Comparison of ENCODE assay signal across 8 cellular contexts in genomic region chr4:75724066-75724866, GRCh38. TPM values are rescaled to one million over a fixed set of nuclear protein-coding genes. Genes with fewer than 3 reads are reported as not detected.
A peak's percentile ranks its signal among the peaks of the same experiment; 100 is the strongest.
DNase-seq lines count a peak whose midpoint lies in the region; ATAC-seq and TF ChIP-seq lines count a peak whose summit lies in the region.

USO1 (plus strand) TSS chr4:75724577; CDS start chr4:75724820, 243 bp downstream.

- H3K9me3 ChIP-seq in PC-3 (ENCODE audit: low read length) = no peaks in the 10 kb centered on the region

- H3K27me3 ChIP-seq in PC-3 (ENCODE audit: low read length) = no peaks in the 10 kb centered on the region

- CTCF ChIA-PET in PC-3 (lab: Charles Lee) = interaction anchor here (0.6 to 1.9 kb wide), 4 partner anchors 51 to 360 kb away, joined by 3 to 8 read pairs (median 3); partner anchors contain the start of gene G3BP2

- H3K9me2 ChIP-seq in PC-3 (replicated peaks; ENCODE audit: low read length) = no peaks in the 10 kb centered on the region

- peak; percentile 77 for TF ChIP-seq CTCF in PC-3 (conservative IDR thresholded peaks at IDR 0.05; ENCODE audit: low read depth, low read length)

- H2AFZ ChIP-seq in PC-3 (ENCODE audit: low read length) = peak within 1 kb of the TSS; percentile 71

- peaks cover 27% of the 10 kb centered on the region for H3K4me1 ChIP-seq in PC-3 (ENCODE audit: insufficient read depth, low read length)

- TSS peak; percentile 76 for BruUV-seq in PC-3 (replicated peaks; lab: Mats Ljungman, UMichigan)

- H3F3A ChIP-seq in PC-3 (ENCODE audit: low read length, unreplicated experiment) = no peaks in the 10 kb centered on the region

- H3K36me3 ChIP-seq in PC-3 (ENCODE audit: low read depth, low read length) = no peaks in the 10 kb centered on the region

- no peaks in the 10 kb centered on the region for H4K20me1 ChIP-seq in PC-3 (ENCODE audit: low read length)

- peak within 1 kb of the TSS; percentile 82 for H3K27ac ChIP-seq in PC-3 (ENCODE audit: low read length)
- peak within 1 kb of the TSS; percentile 84 for H3K27ac ChIP-seq in epithelial cell of prostate

- peak within 1 kb of the TSS; percentile 96 for H3K9ac ChIP-seq in PC-3 (ENCODE audit: low read length)

- peaks cover 66% of the 10 kb centered on the region for H3K79me2 ChIP-seq in PC-3 (ENCODE audit: low read length)

- peak within 1 kb of the TSS; percentile 96 for H3K4me3 ChIP-seq in Jurkat, Clone E6-1 (ENCODE audit: low read length)
- peak within 1 kb of the TSS; percentile 94 for H3K4me3 ChIP-seq in PC-3 (ENCODE audit: low read length)

- peak within 1 kb of the TSS; percentile 91 for H3K4me2 ChIP-seq in PC-3 (ENCODE audit: low read length)

- intact Hi-C loops in PC-3 (cut with micrococcal nuclease) = loop anchor here (1.0 to 5.0 kb wide), 2 partner anchors 51 to 72 kb away; partner anchors contain the start of gene G3BP2

- ATAC-seq in GM21619 (IDR thresholded peaks at IDR 0.05; ENCODE audit: unreplicated experiment) (peak; percentile 82), PC-3 (peak; percentile 83)

- POLR2A ChIA-PET in PC-3 (lab: Charles Lee; ENCODE audit: unreplicated experiment) = interaction anchor here (0.5 to 1.9 kb wide), 4 partner anchors 12 to 65 kb away, joined by 3 to 15 read pairs (median 5); partner anchors contain the start of gene G3BP2

- DNase-seq in DMS79 (lab: John Stamatoyannopoulos, UW) = peak; percentile 94
- peak; percentile 97 for DNase-seq in Jurkat, Clone E6-1 (ENCODE audit: low read depth, low spot score)
- DNase-seq in PC-3 = peak; percentile 95
- DNase-seq in activated T-cell treated with anti-CD3 and anti-CD28 coated beads for 48 hours (ENCODE audit: low read depth) = peak; percentile 99
- peak; percentile 97 for DNase-seq in epithelial cell of prostate (ENCODE audit: low read depth, low spot score)
- DNase-seq in mucosa of gallbladder (ENCODE audit: low spot score) = peak; percentile 99
- DNase-seq in stimulated activated CD8-positive, alpha-beta memory T cell treated with anti-CD3 and anti-CD28 coated beads, Interleukin-4, amount 100 ng/mL, for 4 hours (ENCODE audit: low read depth in 2 of 2, low spot score in 1 of 2) = peak; percentile 98 to 99

RNA-seq across cellular contexts. Expression of gene USO1, which starts in this region (rescaled TPM):
- 31.8 TPM for polyA plus RNA-seq in Jurkat, Clone E6-1 (2012; ENCODE audit: insufficient read depth, insufficient read length)
- total RNA-seq in PC-3 (2014; rRNA removed) (29.9 and 34.3 TPM in 2 replicates), mucosa of gallbladder (66.8 TPM)

Comparison
In these comparisons a context has a peak if more than half of its experiments do, and no peak if none do; other contexts are left out.
1. Peak in every context shown above with its lines: DNase-seq, ATAC-seq, H3K4me3 ChIP-seq and H3K27ac ChIP-seq.